In the genomic region with DNA sequence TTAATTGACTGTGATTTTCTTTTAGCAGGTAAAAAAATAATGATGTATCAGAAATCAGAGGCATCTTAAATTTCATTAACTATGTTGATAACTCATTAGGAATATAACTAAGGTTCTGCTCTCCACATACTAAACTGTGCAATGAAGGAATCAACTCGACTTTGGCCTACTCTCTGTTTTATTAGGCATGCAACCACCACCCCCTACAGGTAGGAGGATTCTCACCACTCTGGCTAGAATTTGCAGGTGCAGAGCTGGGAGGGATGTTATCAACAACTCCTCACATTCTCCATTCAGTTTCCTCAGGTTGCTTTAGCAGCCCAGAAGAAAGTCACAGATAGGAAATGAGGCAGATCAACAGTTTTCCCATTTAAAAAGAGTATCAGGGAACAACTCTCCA, we compare ENCODE assay signal across 11 cellular contexts.
DNase-seq lines count a peak whose midpoint lies in the region; ATAC-seq and TF ChIP-seq lines count a peak whose summit lies in the region.
"Had no signal": no experiment of that assay in that cellular context is flagged by ENCODE, and none has a peak within 500 bp of the region (broad histone marks: within the 10 kb centered on the region; RNA-seq: fewer than 3 reads in every experiment).

No MANE protein-coding gene starts in this region.

- no peaks in the 10 kb centered on the region for H3K9me2 ChIP-seq in PC-3 (replicated peaks; ENCODE audit: low read length)

- peak; percentile 76 for TF ChIP-seq CTCF in H9 (conservative IDR thresholded peaks at IDR 0.05)
- peak; percentile 75 for TF ChIP-seq CTCF in PC-3 (conservative IDR thresholded peaks at IDR 0.05; ENCODE audit: low read depth, low read length)
- peak; percentile 16 for TF ChIP-seq CTCF in glutamatergic neuron (IDR thresholded peaks at IDR 0.05; ENCODE audit: partially characterized antibody, unreplicated experiment)
- peak in 5 of 7 experiments; percentile 13 to 61 (median 29) for TF ChIP-seq CTCF in stomach (IDR thresholded peaks at IDR 0.05)

- H3K27me3 Mint-ChIP-seq in H9 (ENCODE audit: low read depth) (no peaks in the 10 kb centered on the region), glutamatergic neuron (ENCODE audit: unreplicated experiment) (no peaks in the 10 kb centered on the region)
- peaks cover 16% of the 10 kb centered on the region for H3K27me3 Mint-ChIP-seq in stimulated activated naive CD8-positive, alpha-beta T cell treated with anti-CD3 and anti-CD28 coated beads, Interleukin-15, amount 100 ng/mL, for 72 hours

- no peak for TF ChIP-seq EP300 in stomach (IDR thresholded peaks at IDR 0.05)

- H3K9me3 Mint-ChIP-seq in H9 (0 out of 5 replicates have a peak, but pooled peaks cover 0 to 2% of the 10 kb centered on the region in 2 experiments), glutamatergic neuron (ENCODE audit: unreplicated experiment) (no peaks in the 10 kb centered on the region)
- H3K9me3 Mint-ChIP-seq in stimulated activated naive CD8-positive, alpha-beta T cell treated with anti-CD3 and anti-CD28 coated beads, Interleukin-15, amount 100 ng/mL, for 72 hours: peaks cover 0 to 6% of the 10 kb centered on the region in 2 donors

- TF ChIP-seq POLR2A in stomach (IDR thresholded peaks at IDR 0.05): no peak

- H3K9ac ChIP-seq in H9 (ENCODE audit: extremely low read depth, insufficient read length, low read length): no peak overlapping the region
- H3K9ac ChIP-seq in PC-3 (ENCODE audit: low read length): no peak overlapping the region

- POLR2A ChIA-PET in PC-3 (lab: Charles Lee; ENCODE audit: unreplicated experiment): no interaction called here

- no peak overlapping the region for H4K91ac ChIP-seq in H9 (ENCODE audit: insufficient read length, low read depth, low read length)

- CTCF ChIA-PET in PC-3 (lab: Charles Lee): no interaction called here

- no peaks in the 10 kb centered on the region for H3K79me2 ChIP-seq in H9 (ENCODE audit: insufficient read depth, low read length)
- no peaks in the 10 kb centered on the region for H3K79me2 ChIP-seq in PC-3 (ENCODE audit: low read length)

- H3K36me3 ChIP-seq in PC-3 (ENCODE audit: low read depth, low read length) (no peaks in the 10 kb centered on the region), stomach (no peaks in the 10 kb centered on the region)

- no peak overlapping the region for H3K56ac ChIP-seq in H9 (ENCODE audit: insufficient read length, low read depth, low read length)

- H2AFZ ChIP-seq in H9 (ENCODE audit: low read length) (no peak overlapping the region), PC-3 (ENCODE audit: low read length) (no peak overlapping the region)

- DNase-seq in H9 (peak; percentile 48), PC-3 (peak; percentile 60), glutamatergic neuron (no peak), stomach (peak; percentile 36), SHP77 (lab: John Stamatoyannopoulos, UW) (no peak), hippocampal formation (lab: John Stamatoyannopoulos, UW) (no peak)
- DNase-seq in stimulated activated naive CD8-positive, alpha-beta T cell treated with anti-CD3 and anti-CD28 coated beads, Interleukin-15, amount 100 ng/mL, for 72 hours: no peak
- DNase-seq in stimulated activated naive CD8-positive, alpha-beta T cell treated with anti-CD3 and anti-CD28 coated beads, Interleukin-15, Interleukin-2, amounts not matched to agents 100 U/mL and 50 U/mL, for 24 hours: no peak
- DNase-seq: activated CD4-positive, alpha-beta T cell treated with anti-CD3 and anti-CD28 coated beads, Interleukin-2, amount 50 U/mL, for 1 hour had no signal

- H3K36me3 Mint-ChIP-seq in H9 (ENCODE audit: insufficient read depth in 1 of 3, low read depth in 3 of 3) (no peaks in the 10 kb centered on the region), glutamatergic neuron (ENCODE audit: unreplicated experiment) (no peaks in the 10 kb centered on the region)

- H3K14ac ChIP-seq in H9 (ENCODE audit: insufficient read depth, low read length): no peak overlapping the region

- no peaks in the 10 kb centered on the region for H3K27me3 ChIP-seq in H9 (ENCODE audit: insufficient read depth, low read length)
- no peaks in the 10 kb centered on the region for H3K27me3 ChIP-seq in PC-3 (ENCODE audit: low read length)
- no peaks in the 10 kb centered on the region for H3K27me3 ChIP-seq in stomach

- H2BK12ac ChIP-seq in H9 (ENCODE audit: insufficient read length, low read depth, low read length): no peak overlapping the region

- H3K79me1 ChIP-seq in H9 (ENCODE audit: insufficient read depth, low read depth, low read length, poor library complexity, severe bottlenecking): no peaks in the 10 kb centered on the region

- peak; percentile 62; the same call in 1 of the 2 replicates for ATAC-seq in PC-3
- ATAC-seq in stimulated activated naive CD8-positive, alpha-beta T cell treated with anti-CD3 and anti-CD28 coated beads, Interleukin-15, amount 100 ng/mL, for 72 hours: no peak
- no peak for ATAC-seq in stimulated activated naive CD8-positive, alpha-beta T cell treated with anti-CD3 and anti-CD28 coated beads, Interleukin-15, Interleukin-2, amounts not matched to agents 100 U/mL and 50 U/mL, for 24 hours

- H3K9me3 ChIP-seq in H9 (ENCODE audit: control insufficient read depth, low read depth, low read length) (no peaks in the 10 kb centered on the region), PC-3 (ENCODE audit: low read length) (no peaks in the 10 kb centered on the region), stomach (no peaks in the 10 kb centered on the region)

- H3K4me3 ChIP-seq in PC-3 (ENCODE audit: low read length) (no peak overlapping the region), stomach (no peak overlapping the region)

- H3K27ac Mint-ChIP-seq in H9: no peak overlapping the region
- no peak overlapping the region for H3K27ac Mint-ChIP-seq in glutamatergic neuron (ENCODE audit: unreplicated experiment)
- H3K27ac Mint-ChIP-seq in stimulated activated naive CD8-positive, alpha-beta T cell treated with anti-CD3 and anti-CD28 coated beads, Interleukin-15, amount 100 ng/mL, for 72 hours: no peak overlapping the region
- H3K27ac Mint-ChIP-seq: stimulated activated naive CD8-positive, alpha-beta T cell treated with anti-CD3 and anti-CD28 coated beads, Interleukin-15, Interleukin-2, amounts not matched to agents 100 ng/mL and 50 ng/mL, for 24 hours had no signal

- H3K27ac ChIP-seq in H9 (ENCODE audit: insufficient read length, low read depth, low read length) (no peak overlapping the region), PC-3 (ENCODE audit: low read length) (no peak overlapping the region), stomach (no peak overlapping the region)
- H3K27ac ChIP-seq: HL-60 had no signal

- no peaks in the 10 kb centered on the region for H3F3A ChIP-seq in PC-3 (ENCODE audit: low read length, unreplicated experiment)

- no peaks in the 10 kb centered on the region for H3K4me1 Mint-ChIP-seq in H9
- H3K4me1 Mint-ChIP-seq in glutamatergic neuron (ENCODE audit: low read depth, unreplicated experiment): no peaks in the 10 kb centered on the region
- no peaks in the 10 kb centered on the region for H3K4me1 Mint-ChIP-seq in stimulated activated naive CD8-positive, alpha-beta T cell treated with anti-CD3 and anti-CD28 coated beads, Interleukin-15, amount 100 ng/mL, for 72 hours

- no peak overlapping the region for H2BK15ac ChIP-seq in H9 (ENCODE audit: low read depth, low read length)

- no peak overlapping the region for H2AK5ac ChIP-seq in H9 (ENCODE audit: insufficient read length, low read length)

- no peak overlapping the region for H2BK20ac ChIP-seq in H9 (ENCODE audit: low read depth, low read length, poor library complexity, severe bottlenecking)

- no peak overlapping the region for H3K23ac ChIP-seq in H9 (ENCODE audit: insufficient read length, low read depth, low read length)

- BruUV-seq in PC-3 (replicated peaks; lab: Mats Ljungman, UMichigan): no TSS peak

- intact Hi-C loops in PC-3 (cut with micrococcal nuclease) (loop anchor here (2.0 kb wide), 1 partner anchor 207 kb away; no protein-coding TSS in a partner anchor), stomach (cut with DNase I; ENCODE audit: low total_unique reads) (no loop called here)

- H4K5ac ChIP-seq in H9 (ENCODE audit: insufficient read length, low read depth, low read length): no peak overlapping the region

- no peak overlapping the region for H2BK120ac ChIP-seq in H9 (ENCODE audit: low read depth, low read length, poor library complexity, severe bottlenecking)

- no peaks in the 10 kb centered on the region for H3K23me2 ChIP-seq in H9 (ENCODE audit: insufficient read length, low read depth, low read length, poor library complexity, severe bottlenecking)

- H3K4me2 ChIP-seq in H9 (ENCODE audit: insufficient read depth, insufficient read length, low read length) (no peak overlapping the region), PC-3 (ENCODE audit: low read length) (no peak overlapping the region)

- H3K4me3 Mint-ChIP-seq in H9 (no peak overlapping the region), glutamatergic neuron (ENCODE audit: unreplicated experiment) (no peak overlapping the region)
- no peak overlapping the region for H3K4me3 Mint-ChIP-seq in stimulated activated naive CD8-positive, alpha-beta T cell treated with anti-CD3 and anti-CD28 coated beads, Interleukin-15, amount 100 ng/mL, for 72 hours
- H3K4me3 Mint-ChIP-seq: stimulated activated naive CD8-positive, alpha-beta T cell treated with anti-CD3 and anti-CD28 coated beads, Interleukin-15, Interleukin-2, amounts not matched to agents 100 ng/mL and 50 ng/mL, for 24 hours had no signal

- H4K8ac ChIP-seq in H9 (replicated peaks; ENCODE audit: insufficient read length, low read depth, low read length): no peak overlapping the region

- H3K4ac ChIP-seq in H9 (ENCODE audit: low read depth, low read length): no peak overlapping the region

- no peak overlapping the region for H3T11ph ChIP-seq in H9 (ENCODE audit: low read length)

- H3K4me1 ChIP-seq in H9 (ENCODE audit: insufficient read depth, low read length) (no peaks in the 10 kb centered on the region), PC-3 (ENCODE audit: insufficient read depth, low read length) (no peaks in the 10 kb centered on the region), stomach (peaks cover 0 to 3% (median 0%) of the 10 kb centered on the region in 4 donors)

- no peaks in the 10 kb centered on the region for H4K20me1 ChIP-seq in H9 (ENCODE audit: control insufficient read depth, insufficient read depth, insufficient read length)
- no peaks in the 10 kb centered on the region for H4K20me1 ChIP-seq in PC-3 (ENCODE audit: low read length)

- no peak overlapping the region for H3K18ac ChIP-seq in H9 (ENCODE audit: insufficient read length, low read depth, low read length)

- no peak overlapping the region for H2BK5ac ChIP-seq in H9 (ENCODE audit: insufficient read length, low read length)

- WGBS in H9 (ENCODE audit: extremely low coverage, insufficient read length, low lambda C conversion rate): no CpG with 5 or more reads among the region's 1 CpG
- WGBS in stomach, 5 donors: 4 to 10% (median 5%) methylated on average over 1 of the region's 1 CpG

Comparison
In these comparisons a context has a peak if more than half of its experiments do, and no peak if none do; other contexts are left out.
1. DNase-seq: peak in H9 (single experiment), PC-3 (single experiment) and stomach (single experiment); none in glutamatergic neuron (single experiment), stimulated activated naive CD8-positive, alpha-beta T cell treated with anti-CD3 and anti-CD28 coated beads, Interleukin-15, amount 100 ng/mL, for 72 hours (0 of 2), SHP77 (0 of 2), hippocampal formation (0 of 2) and stimulated activated naive CD8-positive, alpha-beta T cell treated with anti-CD3 and anti-CD28 coated beads, Interleukin-15, Interleukin-2, amounts not matched to agents 100 U/mL and 50 U/mL, for 24 hours (single experiment).
2. CTCF ChIP-seq: peak in every context shown above with its lines; median percentile 76 in H9; 75 in PC-3; 29 in stomach; 16 in glutamatergic neuron.